22 cellular contexts compared by ENCODE assay signal in the genomic region with DNA sequence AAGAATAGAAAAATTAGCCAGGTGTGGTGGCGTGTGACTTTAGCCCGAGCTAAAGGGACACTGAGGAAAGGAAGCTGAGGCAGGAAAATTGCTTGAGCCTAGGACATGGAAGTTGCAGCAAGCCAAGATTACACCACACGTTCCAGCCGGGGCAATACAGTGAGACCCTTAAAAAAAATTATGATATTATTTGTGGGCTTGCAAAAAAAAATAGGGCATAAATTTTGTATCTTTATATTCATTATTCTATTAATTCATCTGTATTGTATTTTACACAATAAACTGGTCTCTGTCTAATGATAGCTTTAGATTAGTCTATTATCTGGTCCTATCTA. TPM values are rescaled to one million over a fixed set of nuclear protein-coding genes. Genes with fewer than 3 reads are reported as not detected.
DNase-seq lines count a peak whose midpoint lies in the region; ATAC-seq, FAIRE-seq and TF ChIP-seq lines count a peak whose summit lies in the region.
"Had no signal": no experiment of that assay in that cellular context is flagged by ENCODE, and none has a peak within 500 bp of the region (broad histone marks: within the 10 kb centered on the region; RNA-seq: fewer than 3 reads in every experiment).

No MANE protein-coding gene starts in this region.

- H3K79me2 ChIP-seq in endothelial cell of umbilical vein (ENCODE audit: control insufficient read depth, insufficient read depth, low read length), result no peaks in the 10 kb centered on the region

- peaks cover 14 to 30% of the 10 kb centered on the region in 2 donors for H3K4me1 Mint-ChIP-seq in natural killer cell treated with Interleukin-12 subunit alpha and Interleukin-12 subunit beta and Interleukin-15 and Interleukin-18, amount 100 ng/mL, for 72 hours (ENCODE audit: low read depth in 2 of 2)
- no peaks in the 10 kb centered on the region for H3K4me1 Mint-ChIP-seq in natural killer cell
- H3K4me1 Mint-ChIP-seq: H9, mesothelial cell of epicardium, nephron progenitor cell had no signal

- H3K27me3 Mint-ChIP-seq in natural killer cell treated with Interleukin-12 subunit alpha and Interleukin-12 subunit beta and Interleukin-15 and Interleukin-18, amount 100 ng/mL, for 72 hours, result no peaks in the 10 kb centered on the region
- H3K27me3 Mint-ChIP-seq in natural killer cell (ENCODE audit: low read depth in 2 of 2), result no peaks in the 10 kb centered on the region
- H3K27me3 Mint-ChIP-seq: CD4-positive, alpha-beta T cell; T-cell had no signal

- H3K27me3 ChIP-seq in SJSA1 (replicated peaks) (no peaks in the 10 kb centered on the region), endothelial cell of umbilical vein (ENCODE audit: control insufficient read depth in 2 of 2, insufficient read depth in 2 of 2, low read length in 2 of 2) (no peaks in the 10 kb centered on the region), heart right ventricle (no peaks in the 10 kb centered on the region)
- H3K27me3 ChIP-seq: sigmoid colon had no signal

- H3K9me3 ChIP-seq in SJSA1 (replicated peaks), result no peaks in the 10 kb centered on the region
- no peaks in the 10 kb centered on the region for H3K9me3 ChIP-seq in endothelial cell of umbilical vein (replicated peaks; ENCODE audit: control insufficient read depth, insufficient read depth, low read length)
- H3K9me3 ChIP-seq in heart right ventricle, result no peaks in the 10 kb centered on the region
- H3K9me3 ChIP-seq: sigmoid colon had no signal

- no TSS peak for BruUV-seq in endothelial cell of umbilical vein (replicated peaks; lab: Mats Ljungman, UMichigan)

- WGBS in heart right ventricle, 2 donors, result 94 to 96% methylated on average over 4 of the region's 4 CpGs

- no peak for ATAC-seq in natural killer cell treated with Interleukin-12 subunit alpha and Interleukin-12 subunit beta and Interleukin-15 and Interleukin-18, amount 100 ng/mL, for 72 hours
- ATAC-seq in natural killer cell, result no peak
- no peak for ATAC-seq in heart right ventricle
- ATAC-seq: left lobe of liver, T-cell had no signal

- POLR2A ChIA-PET in endothelial cell of umbilical vein (lab: Charles Lee), result interaction anchor here (0.8 kb wide), 1 partner anchor 11 kb away, joined by 3 read pairs; no protein-coding TSS in a partner anchor

- H3K4me3 ChIP-seq in SJSA1 (no peak overlapping the region), endothelial cell of umbilical vein (replicated peaks in 1 of 3; ENCODE audit: insufficient read depth in 1 of 3, low read depth in 1 of 3, low read length in 3 of 3) (no peak overlapping the region), heart right ventricle (no peak overlapping the region)
- H3K4me3 ChIP-seq: sigmoid colon had no signal

- peaks cover 14% of the 10 kb centered on the region for H3K36me3 Mint-ChIP-seq in natural killer cell treated with Interleukin-12 subunit alpha and Interleukin-12 subunit beta and Interleukin-15 and Interleukin-18, amount 100 ng/mL, for 72 hours
- peaks cover 7% of the 10 kb centered on the region for H3K36me3 Mint-ChIP-seq in natural killer cell

- no peaks in the 10 kb centered on the region for H3K9me1 ChIP-seq in endothelial cell of umbilical vein (replicated peaks; ENCODE audit: control insufficient read depth, extremely low read depth, insufficient read depth, low read length)

- H3K36me3 ChIP-seq in SJSA1, result peaks cover 30% of the 10 kb centered on the region
- H3K36me3 ChIP-seq in endothelial cell of umbilical vein (ENCODE audit: control insufficient read depth in 2 of 2, extremely low read depth in 1 of 2, insufficient read depth in 2 of 2, low read length in 2 of 2), result peaks cover 2 to 14% of the 10 kb centered on the region in 2 experiments
- H3K36me3 ChIP-seq in heart right ventricle, result peaks cover 0 to 100% (median 61%) of the 10 kb centered on the region in 9 donors

- H3K27ac Mint-ChIP-seq in natural killer cell treated with Interleukin-12 subunit alpha and Interleukin-12 subunit beta and Interleukin-15 and Interleukin-18, amount 100 ng/mL, for 72 hours, result peak overlapping the region; percentile 47 to 89
- no peak overlapping the region for H3K27ac Mint-ChIP-seq in natural killer cell
- H3K27ac Mint-ChIP-seq: CD4-positive, alpha-beta T cell; H9; mesothelial cell of epicardium had no signal

- H3K4me2 ChIP-seq in endothelial cell of umbilical vein (ENCODE audit: insufficient read depth, low read length), result no peak overlapping the region

- H3K4me1 ChIP-seq in SJSA1 (replicated peaks), result peaks cover 11% of the 10 kb centered on the region
- H3K4me1 ChIP-seq in endothelial cell of umbilical vein (ENCODE audit: control insufficient read depth, extremely low read depth, insufficient read depth, low read length), result peaks cover 14% of the 10 kb centered on the region
- H3K4me1 ChIP-seq in heart right ventricle, result peaks cover 0 to 4% (median 0%) of the 10 kb centered on the region in 9 donors
- H3K4me1 ChIP-seq: sigmoid colon had no signal

- CTCF ChIA-PET in endothelial cell of umbilical vein (lab: Charles Lee), result interaction anchor here (0.9 to 5.7 kb wide), 6 partner anchors 14 to 232 kb away, joined by 3 to 16 read pairs (median 6); partner anchors contain the start of genes NIF3L1, ORC2 and PPIL3

- dilution Hi-C loops in endothelial cell of umbilical vein (cut with MboI; ENCODE audit: extremely low pct_ligation_motif_present, low sequenced_read_pairs), result no loop called here

- DNase-seq in natural killer cell treated with Interleukin-12 subunit alpha and Interleukin-12 subunit beta and Interleukin-15 and Interleukin-18, amount 100 ng/mL, for 72 hours (ENCODE audit: low spot score), result no peak
- DNase-seq in natural killer cell (no peak), SJSA1 (ENCODE audit: low read depth in 1 of 2, low spot score in 2 of 2) (no peak), endothelial cell of umbilical vein (ENCODE audit: low read depth, low spot score) (no peak), heart right ventricle (no peak), H4 (ENCODE audit: low spot score) (no peak), cerebellar nuclear complex (lab: John Stamatoyannopoulos, UW) (no peak)
- DNase-seq: activated CD4-positive, alpha-beta T cell treated with anti-CD3 and anti-CD28 coated beads for 1 hour; CD4-positive, alpha-beta T cell; central memory CD4-positive, alpha-beta T cell; DMS 273 treated with DMSO at 0.1 percent for 48 hours; H9; NCI-H146; NCI-H2171; NCI-H526; nephron progenitor cell; posterior cingulate gyrus; SHP77 treated with DMSO at 0.1 percent for 48 hours; sigmoid colon; T-cell had no signal

- FAIRE-seq in endothelial cell of umbilical vein (lab: Jason Lieb, UNC), result no peak

- peak overlapping the region; percentile 44 for H3K9ac ChIP-seq in endothelial cell of umbilical vein (replicated peaks; ENCODE audit: extremely low read depth, insufficient read depth, low read length)

- intact Hi-C loops in natural killer cell (cut with micrococcal nuclease), result no loop called here
- intact Hi-C loops in endothelial cell of umbilical vein (cut with micrococcal nuclease), result no loop called here
- intact Hi-C loops in heart right ventricle (cut with DNase I), result loop anchor here in 1 of 10 donors (10.0 kb wide), 1 partner anchor 49 kb away; no protein-coding TSS in a partner anchor

- H3K4me3 Mint-ChIP-seq in natural killer cell treated with Interleukin-12 subunit alpha and Interleukin-12 subunit beta and Interleukin-15 and Interleukin-18, amount 100 ng/mL, for 72 hours, result peak overlapping the region; percentile 62
- no peak overlapping the region for H3K4me3 Mint-ChIP-seq in natural killer cell
- H3K4me3 Mint-ChIP-seq: CD4-positive, alpha-beta T cell; H9; mesothelial cell of epicardium; nephron progenitor cell; T-cell had no signal

- no peak for TF ChIP-seq CTCF in natural killer cell (IDR thresholded peaks at IDR 0.05)
- no peak for TF ChIP-seq CTCF in endothelial cell of umbilical vein (IDR thresholded peaks at IDR 0.05; ENCODE audit: extremely low read depth in 1 of 2, insufficient read depth in 1 of 2, low read depth in 1 of 2, low read length in 2 of 2)
- TF ChIP-seq CTCF in heart right ventricle (IDR thresholded peaks at IDR 0.05), result no peak

- no peaks in the 10 kb centered on the region for H4K20me1 ChIP-seq in endothelial cell of umbilical vein (replicated peaks; ENCODE audit: control insufficient read depth, extremely low read depth, insufficient read depth, low read length)

- H2AFZ ChIP-seq in endothelial cell of umbilical vein (ENCODE audit: low read depth, low read length), result no peak overlapping the region

- H3K27ac ChIP-seq in SJSA1 (peak overlapping the region; percentile 36; the same call in 1 of the 2 replicates), endothelial cell of umbilical vein (ENCODE audit: insufficient read depth, low read depth, low read length) (peak overlapping the region; percentile 85), heart right ventricle (no peak overlapping the region)
- H3K27ac ChIP-seq: sigmoid colon had no signal

- H3K9me3 Mint-ChIP-seq in natural killer cell treated with Interleukin-12 subunit alpha and Interleukin-12 subunit beta and Interleukin-15 and Interleukin-18, amount 100 ng/mL, for 72 hours, result no peaks in the 10 kb centered on the region
- no peaks in the 10 kb centered on the region for H3K9me3 Mint-ChIP-seq in natural killer cell
- H3K9me3 Mint-ChIP-seq: CD4-positive, alpha-beta T cell; H9; mesothelial cell of epicardium; nephron progenitor cell; T-cell had no signal

- TF ChIP-seq POLR2A in endothelial cell of umbilical vein (IDR thresholded peaks at IDR 0.05; ENCODE audit: low read depth, low read length), result no peak

RNA-seq across cellular contexts. Expression of gene ORC2, which starts 18.1 kb away (rescaled TPM):
- total RNA-seq in natural killer cell treated with Interleukin-12 subunit alpha and Interleukin-12 subunit beta and Interleukin-15 and Interleukin-18, amount 100 ng/mL, for 72 hours, result 10 to 100 TPM; 33.8 to 43.9 TPM
- total RNA-seq in natural killer cell (10 to 100 TPM; 21.7 to 48.5 (median 26.1) TPM), endothelial cell of umbilical vein (34.0 and 45.4 TPM in 2 replicates), heart right ventricle (10 to 100 TPM; 18.6 to 38.8 (median 27.5) TPM)
- total RNA-seq in SJSA1 (2014; rRNA removed; shearing (Covaris generic)), result 13.5 and 16.3 TPM in 2 replicates
- polyA plus RNA-seq in endothelial cell of umbilical vein (2.8 and 4.2 TPM in 2 replicates), heart right ventricle (10 to 100 TPM in 1 of 2 donors, 1 to 10 TPM in 1; 5.5 to 10.9 TPM)
- polyA plus RNA-seq in endothelial cell of umbilical vein (2011; cell fraction: cytosol; rRNA removed), result 3.8 TPM in 2 replicates
- polyA plus RNA-seq in endothelial cell of umbilical vein (2011; cell fraction: nucleus; rRNA removed), result 14.1 and 19.4 TPM in 2 replicates
- polyA plus RNA-seq in endothelial cell of umbilical vein (2012), result 16.3 and 23.3 TPM in 2 replicates
- polyA minus RNA-seq in endothelial cell of umbilical vein, result 7.9 and 8.4 TPM in 2 replicates
- 6.7 TPM for polyA minus RNA-seq in endothelial cell of umbilical vein (2011; cell fraction: cytosol; rRNA and poly(A)+ RNA removed)
- 14.9 and 21.4 TPM in 2 replicates for polyA minus RNA-seq in endothelial cell of umbilical vein (2011; cell fraction: nucleus; rRNA and poly(A)+ RNA removed)
- total RNA-seq in H4 (2014; rRNA removed; shearing (Covaris generic)), result 12.2 and 16.3 TPM in 2 replicates

RNA-seq across cellular contexts. Expression of gene NIF3L1, which starts 56.2 kb away (rescaled TPM):
- 10 to 100 TPM; 23.2 to 37.8 TPM for total RNA-seq in natural killer cell treated with Interleukin-12 subunit alpha and Interleukin-12 subunit beta and Interleukin-15 and Interleukin-18, amount 100 ng/mL, for 72 hours
- total RNA-seq in natural killer cell, result 10 to 100 TPM in 1 of 3 donors, 1 to 10 TPM in 2; 8.8 to 13.3 (median 9.6) TPM
- total RNA-seq in SJSA1 (2014; rRNA removed; shearing (Covaris generic)), result 25.3 and 31.7 TPM in 2 replicates
- 14.9 and 16.3 TPM in 2 replicates for total RNA-seq in endothelial cell of umbilical vein
- polyA plus RNA-seq in endothelial cell of umbilical vein, result 31.9 and 37.5 TPM in 2 replicates
- 26.9 and 29.6 TPM in 2 replicates for polyA plus RNA-seq in endothelial cell of umbilical vein (2011; cell fraction: cytosol; rRNA removed)
- 29.2 and 31.2 TPM in 2 replicates for polyA plus RNA-seq in endothelial cell of umbilical vein (2011; cell fraction: nucleus; rRNA removed)
- 9.2 and 14.4 TPM in 2 replicates for polyA plus RNA-seq in endothelial cell of umbilical vein (2012)
- 30.1 and 37.4 TPM in 2 replicates for polyA minus RNA-seq in endothelial cell of umbilical vein
- 17.8 TPM for polyA minus RNA-seq in endothelial cell of umbilical vein (2011; cell fraction: cytosol; rRNA and poly(A)+ RNA removed)
- 13.1 and 27.7 TPM in 2 replicates for polyA minus RNA-seq in endothelial cell of umbilical vein (2011; cell fraction: nucleus; rRNA and poly(A)+ RNA removed)
- 10 to 100 TPM; 14.2 to 24.5 (median 20.7) TPM for total RNA-seq in heart right ventricle
- polyA plus RNA-seq in heart right ventricle, result 10 to 100 TPM; 10.5 to 31.7 TPM
- 56.5 and 57.4 TPM in 2 replicates for total RNA-seq in H4 (2014; rRNA removed; shearing (Covaris generic))

RNA-seq across cellular contexts. Expression of gene PPIL3, which starts 56.5 kb away (rescaled TPM):
- 10 to 100 TPM; 21.8 to 35.0 TPM for total RNA-seq in natural killer cell treated with Interleukin-12 subunit alpha and Interleukin-12 subunit beta and Interleukin-15 and Interleukin-18, amount 100 ng/mL, for 72 hours
- total RNA-seq in natural killer cell (10 to 100 TPM; 30.0 to 39.9 (median 33.3) TPM), endothelial cell of umbilical vein (25.0 and 28.7 TPM in 2 replicates), heart right ventricle (10 to 100 TPM; 14.2 to 33.1 (median 24.1) TPM)
- total RNA-seq in SJSA1 (2014; rRNA removed; shearing (Covaris generic)), result 20.8 and 30.4 TPM in 2 replicates
- polyA plus RNA-seq in endothelial cell of umbilical vein (22.1 and 27.1 TPM in 2 replicates), heart right ventricle (10 to 100 TPM in 1 of 2 donors, 1 to 10 TPM in 1; 9.9 to 36.4 TPM)
- 28.2 and 31.3 TPM in 2 replicates for polyA plus RNA-seq in endothelial cell of umbilical vein (2011; cell fraction: cytosol; rRNA removed)
- 32.0 and 37.2 TPM in 2 replicates for polyA plus RNA-seq in endothelial cell of umbilical vein (2011; cell fraction: nucleus; rRNA removed)
- polyA plus RNA-seq in endothelial cell of umbilical vein (2012), result 21.7 and 26.2 TPM in 2 replicates
- 7.8 and 22.2 TPM in 2 replicates for polyA minus RNA-seq in endothelial cell of umbilical vein
- 16.1 TPM for polyA minus RNA-seq in endothelial cell of umbilical vein (2011; cell fraction: cytosol; rRNA and poly(A)+ RNA removed)
- 6.4 and 14.8 TPM in 2 replicates for polyA minus RNA-seq in endothelial cell of umbilical vein (2011; cell fraction: nucleus; rRNA and poly(A)+ RNA removed)
- 61.4 and 83.7 TPM in 2 replicates for total RNA-seq in H4 (2014; rRNA removed; shearing (Covaris generic))

Comparison
In these comparisons a context has a peak if more than half of its experiments do, and no peak if none do; other contexts are left out.
1. H3K27ac Mint-ChIP-seq: peak in natural killer cell treated with Interleukin-12 subunit alpha and Interleukin-12 subunit beta and Interleukin-15 and Interleukin-18, amount 100 ng/mL, for 72 hours (2 of 2); none in natural killer cell (0 of 2).
2. H3K27ac ChIP-seq: peak in SJSA1 (single experiment) and endothelial cell of umbilical vein (single experiment); none in heart right ventricle (0 of 10).